9 cellular contexts compared by ENCODE assay signal in the genomic region with DNA sequence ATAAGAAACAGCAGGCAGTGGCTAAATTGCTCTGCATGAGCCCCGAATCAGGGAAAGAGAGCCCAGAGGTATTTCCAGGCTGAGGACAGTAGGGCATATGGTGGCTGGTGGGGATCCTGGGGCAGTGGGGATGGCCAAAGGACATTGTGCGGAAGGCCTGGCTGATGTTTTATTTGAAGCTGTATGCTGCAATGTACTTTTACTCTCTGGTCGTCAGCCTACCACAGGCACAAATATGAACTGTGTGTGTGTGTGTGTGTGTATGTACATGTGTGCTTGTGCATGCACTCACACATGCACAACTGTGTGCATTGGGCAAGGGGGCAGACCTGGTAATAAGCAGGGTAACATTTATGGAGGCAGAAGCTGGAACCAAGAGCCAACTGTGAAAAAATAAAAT.
"Had no signal": no experiment of that assay in that cellular context is flagged by ENCODE, and none has a peak within 500 bp of the region (broad histone marks: within the 10 kb centered on the region; RNA-seq: fewer than 3 reads in every experiment).

No MANE protein-coding gene starts in this region.

- H3K9me3 ChIP-seq: HAP-1 had no signal

- H3K27ac Mint-ChIP-seq: HFFc6, IgD-negative memory B cell had no signal

- H3K4me3 Mint-ChIP-seq: HFFc6, IgD-negative memory B cell had no signal

- H3K4me1 ChIP-seq: HAP-1 had no signal

- DNase-seq: GM23248, GOT3, H7, HFFc6 had no signal

- H3K9ac ChIP-seq: GM23248 had no signal

- H3K9me3 Mint-ChIP-seq: HFFc6 had no signal

- H3K4me3 ChIP-seq: GM23248, HAP-1 had no signal

- ATAC-seq: HCT116, HepG2 had no signal

- H2AFZ ChIP-seq: GM23248 had no signal

- H3K36me3 ChIP-seq: HAP-1 had no signal

- H3K27me3 Mint-ChIP-seq: IgD-negative memory B cell had no signal

- H3K27ac ChIP-seq: GM23248, HL-60 had no signal
